1 cellular context compared by ENCODE assay signal in the genomic region with DNA sequence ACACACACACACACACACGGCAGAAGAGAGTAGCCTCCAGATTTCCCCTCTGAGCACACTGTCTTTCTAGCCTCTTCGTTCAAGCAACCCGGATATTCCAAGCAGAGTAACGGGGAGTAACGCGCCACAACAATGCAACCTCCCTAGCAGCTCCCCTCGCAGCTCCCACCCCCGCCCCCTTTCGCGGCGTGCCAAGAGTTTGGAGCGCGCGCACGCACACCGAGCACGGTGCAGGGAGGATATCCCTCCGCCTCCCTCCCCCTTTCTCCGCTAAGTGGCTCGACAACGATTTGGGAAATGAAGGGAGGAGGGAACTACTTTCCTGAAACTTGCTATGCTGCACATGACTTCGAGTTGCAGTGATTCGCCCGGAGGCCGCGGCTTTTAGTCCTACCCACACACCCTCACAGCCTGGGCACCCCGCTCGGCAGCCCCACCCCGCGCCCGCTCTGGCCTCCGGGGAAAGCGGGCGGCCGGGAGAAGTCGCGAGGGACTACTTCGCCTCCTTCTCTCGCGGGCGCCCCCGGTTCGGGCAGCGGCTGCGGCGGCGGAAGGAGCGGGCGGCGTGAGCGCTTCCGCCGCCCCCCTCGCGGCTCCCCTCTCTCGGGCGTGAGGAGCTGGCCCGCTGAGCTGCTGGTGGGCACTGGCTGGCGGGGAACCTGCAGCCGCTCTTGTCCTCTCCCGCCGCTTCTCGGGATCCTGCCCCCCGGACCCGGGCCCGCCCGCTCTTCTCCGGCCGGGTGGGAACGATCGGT.
TF ChIP-seq lines count a peak whose summit lies in the region.

No MANE protein-coding gene starts in this region.

TF ChIP-seq in HepG2, 621 proteins besides CTCF, POLR2A, EP300 and RAD21 (continued from another document and continues in another):
- TF ChIP-seq HIC2 (CRISPR knock-in tag; IDR thresholded peaks at IDR 0.05; ENCODE audit: low read depth) (no peak), MED1 (CRISPR knock-in tag; IDR thresholded peaks at IDR 0.05) (peak; percentile 8; the same call in 1 of the 2 replicates), ZNF703 (CRISPR knock-in tag; IDR thresholded peaks at IDR 0.05; ENCODE audit: borderline replicate concordance) (no peak; the same call in 1 of the 2 replicates), TRAFD1 (CRISPR knock-in tag; IDR thresholded peaks at IDR 0.05; ENCODE audit: borderline replicate concordance) (no peak), NFKBIZ (CRISPR knock-in tag; IDR thresholded peaks at IDR 0.05) (no peak), NFE2L2 (IDR thresholded peaks at IDR 0.05; ENCODE audit: low read length) (no peak), ZNF589 (CRISPR knock-in tag; conservative IDR thresholded peaks at IDR 0.05) (no peak), ZFP1 (CRISPR knock-in tag; IDR thresholded peaks at IDR 0.05) (no peak), SMARCE1 (IDR thresholded peaks at IDR 0.05; ENCODE audit: borderline replicate concordance) (no peak), TEAD2 (CRISPR knock-in tag; IDR thresholded peaks at IDR 0.05) (no peak), ZEB1 (IDR thresholded peaks at IDR 0.05; ENCODE audit: insufficient replicate concordance, low read depth) (no peak), ZNF652 (CRISPR knock-in tag; IDR thresholded peaks at IDR 0.05; ENCODE audit: borderline replicate concordance, low read depth) (no peak), ZSCAN22 (CRISPR knock-in tag; IDR thresholded peaks at IDR 0.05) (peak; percentile 46; the same call in 1 of the 2 replicates), ZNF205 (CRISPR knock-in tag; IDR thresholded peaks at IDR 0.05) (no peak), ZNF772 (CRISPR knock-in tag; IDR thresholded peaks at IDR 0.05) (peak; percentile 49; the same call in 1 of the 2 replicates), BRF2 (CRISPR knock-in tag; IDR thresholded peaks at IDR 0.05) (no peak), ZNF816 (CRISPR knock-in tag; IDR thresholded peaks at IDR 0.05; ENCODE audit: borderline replicate concordance) (no peak), KDM6A (CRISPR knock-in tag; IDR thresholded peaks at IDR 0.05; ENCODE audit: low read depth) (no peak), ZSCAN20 (CRISPR knock-in tag; IDR thresholded peaks at IDR 0.05; ENCODE audit: borderline replicate concordance) (no peak), ZNF296 (CRISPR knock-in tag; conservative IDR thresholded peaks at IDR 0.05) (no peak), STAT5B (CRISPR knock-in tag; IDR thresholded peaks at IDR 0.05) (0 out of 2 replicates have a peak, but pooled peaks have one; percentile 27), SOX6 (IDR thresholded peaks at IDR 0.05) (no peak), SOX6 (CRISPR knock-in tag; IDR thresholded peaks at IDR 0.05) (no peak; the same call in 1 of the 2 replicates), RELA (CRISPR knock-in tag; IDR thresholded peaks at IDR 0.05) (no peak), MLLT10 (CRISPR knock-in tag; IDR thresholded peaks at IDR 0.05) (no peak), RBM22 (optimal IDR thresholded peaks at IDR 0.05; ENCODE audit: low read length) (no peak), HNF1B (CRISPR knock-in tag; IDR thresholded peaks at IDR 0.05) (no peak), ZNF317 (CRISPR knock-in tag; IDR thresholded peaks at IDR 0.05) (no peak), ZNF644 (CRISPR knock-in tag; IDR thresholded peaks at IDR 0.05; ENCODE audit: low read depth) (no peak), PBX3 (CRISPR knock-in tag; IDR thresholded peaks at IDR 0.05; ENCODE audit: borderline replicate concordance) (no peak), ZNF460 (CRISPR knock-in tag; IDR thresholded peaks at IDR 0.05; ENCODE audit: borderline replicate concordance) (no peak), NAIF1 (CRISPR knock-in tag; IDR thresholded peaks at IDR 0.05; ENCODE audit: borderline replicate concordance) (0 out of 2 replicates have a peak, but pooled peaks have one; percentile 9), NRL (CRISPR knock-in tag; IDR thresholded peaks at IDR 0.05; ENCODE audit: borderline replicate concordance) (no peak), CBX5 (CRISPR knock-in tag; IDR thresholded peaks at IDR 0.05; ENCODE audit: borderline replicate concordance) (no peak)
- TF ChIP-seq, protein P1, sequence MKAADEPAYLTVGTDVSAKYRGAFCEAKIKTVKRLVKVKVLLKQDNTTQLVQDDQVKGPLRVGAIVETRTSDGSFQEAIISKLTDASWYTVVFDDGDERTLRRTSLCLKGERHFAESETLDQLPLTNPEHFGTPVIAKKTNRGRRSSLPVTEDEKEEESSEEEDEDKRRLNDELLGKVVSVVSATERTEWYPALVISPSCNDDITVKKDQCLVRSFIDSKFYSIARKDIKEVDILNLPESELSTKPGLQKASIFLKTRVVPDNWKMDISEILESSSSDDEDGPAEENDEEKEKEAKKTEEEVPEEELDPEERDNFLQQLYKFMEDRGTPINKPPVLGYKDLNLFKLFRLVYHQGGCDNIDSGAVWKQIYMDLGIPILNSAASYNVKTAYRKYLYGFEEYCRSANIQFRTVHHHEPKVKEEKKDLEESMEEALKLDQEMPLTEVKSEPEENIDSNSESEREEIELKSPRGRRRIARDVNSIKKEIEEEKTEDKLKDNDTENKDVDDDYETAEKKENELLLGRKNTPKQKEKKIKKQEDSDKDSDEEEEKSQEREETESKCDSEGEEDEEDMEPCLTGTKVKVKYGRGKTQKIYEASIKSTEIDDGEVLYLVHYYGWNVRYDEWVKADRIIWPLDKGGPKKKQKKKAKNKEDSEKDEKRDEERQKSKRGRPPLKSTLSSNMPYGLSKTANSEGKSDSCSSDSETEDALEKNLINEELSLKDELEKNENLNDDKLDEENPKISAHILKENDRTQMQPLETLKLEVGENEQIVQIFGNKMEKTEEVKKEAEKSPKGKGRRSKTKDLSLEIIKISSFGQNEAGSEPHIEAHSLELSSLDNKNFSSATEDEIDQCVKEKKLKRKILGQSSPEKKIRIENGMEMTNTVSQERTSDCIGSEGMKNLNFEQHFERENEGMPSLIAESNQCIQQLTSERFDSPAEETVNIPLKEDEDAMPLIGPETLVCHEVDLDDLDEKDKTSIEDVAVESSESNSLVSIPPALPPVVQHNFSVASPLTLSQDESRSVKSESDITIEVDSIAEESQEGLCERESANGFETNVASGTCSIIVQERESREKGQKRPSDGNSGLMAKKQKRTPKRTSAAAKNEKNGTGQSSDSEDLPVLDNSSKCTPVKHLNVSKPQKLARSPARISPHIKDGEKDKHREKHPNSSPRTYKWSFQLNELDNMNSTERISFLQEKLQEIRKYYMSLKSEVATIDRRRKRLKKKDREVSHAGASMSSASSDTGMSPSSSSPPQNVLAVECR (CRISPR knock-in tag; IDR thresholded peaks at IDR 0.05; ENCODE audit: borderline replicate concordance), result peak; percentile 53; the same call in 1 of the 2 replicates
- TF ChIP-seq, protein P2, sequence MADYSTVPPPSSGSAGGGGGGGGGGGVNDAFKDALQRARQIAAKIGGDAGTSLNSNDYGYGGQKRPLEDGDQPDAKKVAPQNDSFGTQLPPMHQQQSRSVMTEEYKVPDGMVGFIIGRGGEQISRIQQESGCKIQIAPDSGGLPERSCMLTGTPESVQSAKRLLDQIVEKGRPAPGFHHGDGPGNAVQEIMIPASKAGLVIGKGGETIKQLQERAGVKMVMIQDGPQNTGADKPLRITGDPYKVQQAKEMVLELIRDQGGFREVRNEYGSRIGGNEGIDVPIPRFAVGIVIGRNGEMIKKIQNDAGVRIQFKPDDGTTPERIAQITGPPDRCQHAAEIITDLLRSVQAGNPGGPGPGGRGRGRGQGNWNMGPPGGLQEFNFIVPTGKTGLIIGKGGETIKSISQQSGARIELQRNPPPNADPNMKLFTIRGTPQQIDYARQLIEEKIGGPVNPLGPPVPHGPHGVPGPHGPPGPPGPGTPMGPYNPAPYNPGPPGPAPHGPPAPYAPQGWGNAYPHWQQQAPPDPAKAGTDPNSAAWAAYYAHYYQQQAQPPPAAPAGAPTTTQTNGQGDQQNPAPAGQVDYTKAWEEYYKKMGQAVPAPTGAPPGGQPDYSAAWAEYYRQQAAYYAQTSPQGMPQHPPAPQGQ (CRISPR knock-in tag; IDR thresholded peaks at IDR 0.05; ENCODE audit: borderline replicate concordance), result no peak
- TF ChIP-seq, protein P3, sequence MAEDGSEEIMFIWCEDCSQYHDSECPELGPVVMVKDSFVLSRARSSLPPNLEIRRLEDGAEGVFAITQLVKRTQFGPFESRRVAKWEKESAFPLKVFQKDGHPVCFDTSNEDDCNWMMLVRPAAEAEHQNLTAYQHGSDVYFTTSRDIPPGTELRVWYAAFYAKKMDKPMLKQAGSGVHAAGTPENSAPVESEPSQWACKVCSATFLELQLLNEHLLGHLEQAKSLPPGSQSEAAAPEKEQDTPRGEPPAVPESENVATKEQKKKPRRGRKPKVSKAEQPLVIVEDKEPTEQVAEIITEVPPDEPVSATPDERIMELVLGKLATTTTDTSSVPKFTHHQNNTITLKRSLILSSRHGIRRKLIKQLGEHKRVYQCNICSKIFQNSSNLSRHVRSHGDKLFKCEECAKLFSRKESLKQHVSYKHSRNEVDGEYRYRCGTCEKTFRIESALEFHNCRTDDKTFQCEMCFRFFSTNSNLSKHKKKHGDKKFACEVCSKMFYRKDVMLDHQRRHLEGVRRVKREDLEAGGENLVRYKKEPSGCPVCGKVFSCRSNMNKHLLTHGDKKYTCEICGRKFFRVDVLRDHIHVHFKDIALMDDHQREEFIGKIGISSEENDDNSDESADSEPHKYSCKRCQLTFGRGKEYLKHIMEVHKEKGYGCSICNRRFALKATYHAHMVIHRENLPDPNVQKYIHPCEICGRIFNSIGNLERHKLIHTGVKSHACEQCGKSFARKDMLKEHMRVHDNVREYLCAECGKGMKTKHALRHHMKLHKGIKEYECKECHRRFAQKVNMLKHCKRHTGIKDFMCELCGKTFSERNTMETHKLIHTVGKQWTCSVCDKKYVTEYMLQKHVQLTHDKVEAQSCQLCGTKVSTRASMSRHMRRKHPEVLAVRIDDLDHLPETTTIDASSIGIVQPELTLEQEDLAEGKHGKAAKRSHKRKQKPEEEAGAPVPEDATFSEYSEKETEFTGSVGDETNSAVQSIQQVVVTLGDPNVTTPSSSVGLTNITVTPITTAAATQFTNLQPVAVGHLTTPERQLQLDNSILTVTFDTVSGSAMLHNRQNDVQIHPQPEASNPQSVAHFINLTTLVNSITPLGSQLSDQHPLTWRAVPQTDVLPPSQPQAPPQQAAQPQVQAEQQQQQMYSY (CRISPR knock-in tag; IDR thresholded peaks at IDR 0.05), result no peak
- TF ChIP-seq, protein P4, sequence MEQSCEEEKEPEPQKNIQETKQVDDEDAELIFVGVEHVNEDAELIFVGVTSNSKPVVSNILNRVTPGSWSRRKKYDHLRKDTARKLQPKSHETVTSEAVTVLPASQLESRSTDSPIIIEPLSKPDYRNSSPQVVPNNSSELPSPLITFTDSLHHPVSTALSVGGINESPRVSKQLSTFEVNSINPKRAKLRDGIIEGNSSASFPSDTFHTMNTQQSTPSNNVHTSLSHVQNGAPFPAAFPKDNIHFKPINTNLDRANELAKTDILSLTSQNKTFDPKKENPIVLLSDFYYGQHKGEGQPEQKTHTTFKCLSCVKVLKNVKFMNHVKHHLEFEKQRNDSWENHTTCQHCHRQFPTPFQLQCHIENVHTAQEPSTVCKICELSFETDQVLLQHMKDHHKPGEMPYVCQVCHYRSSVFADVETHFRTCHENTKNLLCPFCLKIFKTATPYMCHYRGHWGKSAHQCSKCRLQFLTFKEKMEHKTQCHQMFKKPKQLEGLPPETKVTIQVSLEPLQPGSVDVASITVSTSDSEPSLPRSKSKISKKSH (CRISPR knock-in tag; IDR thresholded peaks at IDR 0.05; ENCODE audit: borderline replicate concordance), result no peak
